8 cellular contexts compared by ENCODE assay signal in genomic region chr12:120368789-120369475, GRCh38. TPM values are rescaled to one million over a fixed set of nuclear protein-coding genes. Genes with fewer than 3 reads are reported as not detected.
DNase-seq lines count a peak whose midpoint lies in the region; ATAC-seq, FAIRE-seq and TF ChIP-seq lines count a peak whose summit lies in the region.

Gene MSI1, minus strand, starts transcription at chr12:120369164. Its CDS starts 73 bp downstream, at chr12:120369091.

- TF ChIP-seq EP300 in esophagus muscularis mucosa (IDR thresholded peaks at IDR 0.05) (no peak), ovary (IDR thresholded peaks at IDR 0.05) (no peak)

- no peak for FAIRE-seq in D721Med (lab: Jason Lieb, UNC)

- no peak for TF ChIP-seq CTCF in D721Med (IDR thresholded peaks at IDR 0.05; ENCODE audit: insufficient read depth, missing control alignments)
- TF ChIP-seq CTCF in Panc1 (IDR thresholded peaks at IDR 0.05), result no peak
- no peak for TF ChIP-seq CTCF in esophagus muscularis mucosa (IDR thresholded peaks at IDR 0.05)
- no peak for TF ChIP-seq CTCF in ovary (IDR thresholded peaks at IDR 0.05)

- in situ Hi-C loops in Panc1 (cut with HindIII; ENCODE audit: low pct_unique_long_range_greater_than_20kb, low sequenced_read_pairs), result no loop called here

- WGBS in esophagus muscularis mucosa, result no CpG with 5 or more reads among the region's 108 CpGs
- WGBS in ovary, 3 donors, result 0 to 1% (median 1%) methylated on average over 25 to 108 of the region's 108 CpGs

- H3K36me3 ChIP-seq in Panc1 (ENCODE audit: control insufficient read depth, insufficient read depth, low read length) (no peaks in the 10 kb centered on the region; the same call in 1 of the 2 replicates), esophagus muscularis mucosa (no peaks in the 10 kb centered on the region), ovary (no peaks in the 10 kb centered on the region)

- H3K27me3 ChIP-seq in Panc1 (ENCODE audit: control insufficient read depth, insufficient read depth, low read length) (peaks cover 18% of the 10 kb centered on the region), esophagus muscularis mucosa (peaks cover 5 to 72% (median 31%) of the 10 kb centered on the region in 4 donors), ovary (no peaks in the 10 kb centered on the region)

- H3K4me1 ChIP-seq in Panc1 (ENCODE audit: control insufficient read depth, insufficient read depth, low read length) (peaks cover 13% of the 10 kb centered on the region), esophagus muscularis mucosa (peaks cover 18 to 25% (median 21%) of the 10 kb centered on the region in 4 donors), ovary (ENCODE audit: insufficient read depth) (peaks cover 4% of the 10 kb centered on the region)

- TF ChIP-seq POLR2A in esophagus muscularis mucosa (IDR thresholded peaks at IDR 0.05; ENCODE audit: low read depth), result no peak
- TF ChIP-seq POLR2A in ovary (IDR thresholded peaks at IDR 0.05), result no peak

- ATAC-seq in Panc1 (peak; percentile 54), HG02571 (IDR thresholded peaks at IDR 0.05; ENCODE audit: unreplicated experiment) (no peak), GM18511 (IDR thresholded peaks at IDR 0.05; ENCODE audit: unreplicated experiment) (no peak), HG03520 (IDR thresholded peaks at IDR 0.05; ENCODE audit: unreplicated experiment) (no peak)

- intact Hi-C loops in Panc1 (cut with micrococcal nuclease; ENCODE audit: unreplicated experiment) (no loop called here), esophagus muscularis mucosa (cut with DNase I) (no loop called here), ovary (cut with DNase I) (loop anchor here in 1 of 4 donors (10.0 kb wide), 1 partner anchor 46 kb away; no protein-coding TSS in a partner anchor)

- BruUV-seq in Panc1 (replicated peaks; lab: Mats Ljungman, UMichigan), result no TSS peak

- H3K4me3 ChIP-seq in Panc1 (ENCODE audit: low read depth in 2 of 2, low read length in 2 of 2) (peak within 1 kb of the TSS; percentile 29 to 42), esophagus muscularis mucosa (peak within 1 kb of the TSS; percentile 49 to 64 (median 54)), ovary (peak within 1 kb of the TSS; percentile 41)

- DNase-seq in D721Med (ENCODE audit: insufficient read length, low spot score), result peak; percentile 57
- no peak for DNase-seq in Panc1 (ENCODE audit: low read depth, low spot score)
- DNase-seq in esophagus muscularis mucosa (ENCODE audit: extremely low spot score), result no peak
- peak in 1 of 5 donors; percentile 45 for DNase-seq in ovary
- DNase-seq in NOMO-1 (lab: John Stamatoyannopoulos, UW; ENCODE audit: unreplicated experiment in 2 of 2), result no peak

- H3K9me3 ChIP-seq in Panc1 (ENCODE audit: control insufficient read depth, insufficient read depth, low read depth, low read length) (no peaks in the 10 kb centered on the region), esophagus muscularis mucosa (no peaks in the 10 kb centered on the region), ovary (no peaks in the 10 kb centered on the region)

- H3K27ac ChIP-seq in Panc1 (ENCODE audit: low read length), result no peak within 1 kb of the TSS
- H3K27ac ChIP-seq in esophagus muscularis mucosa (replicated peaks in 1 of 4), result no peak within 1 kb of the TSS
- H3K27ac ChIP-seq in ovary, result no peak within 1 kb of the TSS

- POLR2A ChIA-PET in Panc1 (lab: Charles Lee), result no interaction called here

- CTCF ChIA-PET in Panc1 (lab: Charles Lee), result no interaction called here

RNA-seq across cellular contexts. Expression of gene MSI1, which starts in this region (rescaled TPM):
- total RNA-seq in Panc1 (2021; ENCODE audit: unreplicated experiment) (4.1 TPM), esophagus muscularis mucosa (under 1 TPM in 3 of 4 donors, not detected in 1; 0.11 to 0.19 (median 0.17) TPM), ovary (1 to 10 TPM in 6 of 7 donors, under 1 TPM in 1; 0.83 to 4.9 (median 2.6) TPM)
- polyA plus RNA-seq in Panc1 (2012; ENCODE audit: insufficient read length), result 2.6 TPM
- polyA plus RNA-seq in ovary, result 1 to 10 TPM in 1 of 2 donors, under 1 TPM in 1; 0.92 to 1.8 TPM
